6 cellular contexts compared by ENCODE assay signal in the genomic region with DNA sequence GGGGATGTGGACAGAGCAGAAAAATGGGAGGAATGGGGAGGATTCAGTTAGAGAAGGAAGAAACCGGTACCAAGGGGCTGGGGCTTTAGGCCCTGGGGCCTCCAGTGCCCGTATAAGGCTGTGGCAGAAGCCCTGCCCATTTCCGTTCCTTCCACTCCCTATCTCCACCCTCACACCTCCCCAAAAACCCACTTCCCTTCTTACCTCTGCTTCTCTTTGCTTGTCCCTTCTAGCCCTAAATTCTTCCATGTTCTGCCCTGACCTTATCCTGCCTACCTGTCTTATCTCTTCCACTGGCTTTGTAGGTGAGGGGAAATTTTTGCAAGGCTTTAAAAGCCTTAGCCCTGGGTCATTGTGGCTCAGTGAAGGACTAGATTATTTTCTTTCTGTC. TPM values are rescaled to one million over a fixed set of nuclear protein-coding genes. Genes with fewer than 3 reads are reported as not detected.
DNase-seq lines count a peak whose midpoint lies in the region; ATAC-seq, FAIRE-seq and TF ChIP-seq lines count a peak whose summit lies in the region.

No MANE protein-coding gene starts in this region.

- peak overlapping the region; percentile 94 for H3K4me3 Mint-ChIP-seq in activated naive CD8-positive, alpha-beta T cell treated with anti-CD3 and anti-CD28 coated beads for 36 hours

- peak overlapping the region; percentile 66 to 99 (median 98) for H3K27ac ChIP-seq in spleen

- peaks cover 20% of the 10 kb centered on the region for H3K27me3 Mint-ChIP-seq in activated naive CD8-positive, alpha-beta T cell treated with anti-CD3 and anti-CD28 coated beads for 36 hours

- H3K4me1 Mint-ChIP-seq in activated naive CD8-positive, alpha-beta T cell treated with anti-CD3 and anti-CD28 coated beads for 36 hours, result peaks cover 47% of the 10 kb centered on the region

- intact Hi-C loops in spleen (cut with DNase I; ENCODE audit: low total_unique reads), result no loop called here

- H3K36me3 Mint-ChIP-seq in activated naive CD8-positive, alpha-beta T cell treated with anti-CD3 and anti-CD28 coated beads for 36 hours, result peaks cover 77% of the 10 kb centered on the region

- peak; percentile 72 for DNase-seq in MV-4-11 (lab: John Stamatoyannopoulos, UW)
- DNase-seq in activated naive CD8-positive, alpha-beta T cell treated with anti-CD3 and anti-CD28 coated beads for 36 hours, result peak; percentile 54
- peak; percentile 89 for DNase-seq in spleen
- DNase-seq in OCI-M2 (lab: John Stamatoyannopoulos, UW; ENCODE audit: unreplicated experiment), result no peak
- no peak for DNase-seq in D721Med (ENCODE audit: insufficient read length, low spot score)

- TF ChIP-seq POLR2A in spleen (IDR thresholded peaks at IDR 0.05), result no peak

- no peak for TF ChIP-seq CTCF in spleen (IDR thresholded peaks at IDR 0.05 in 8 of 11, conservative IDR thresholded peaks at IDR 0.05 in 3 of 11)
- TF ChIP-seq CTCF in D721Med (IDR thresholded peaks at IDR 0.05; ENCODE audit: insufficient read depth, missing control alignments), result no peak

- H3K27me3 ChIP-seq in spleen (replicated peaks in 1 of 7), result no peaks in the 10 kb centered on the region

- H3K27ac Mint-ChIP-seq in activated naive CD8-positive, alpha-beta T cell treated with anti-CD3 and anti-CD28 coated beads for 36 hours, result peak overlapping the region; percentile 99

- no peak for ATAC-seq in HG02798 (IDR thresholded peaks at IDR 0.05; ENCODE audit: poor library complexity, unreplicated experiment)

- H3K36me3 ChIP-seq in spleen, result peaks cover 0 to 59% (median 42%) of the 10 kb centered on the region in 6 donors

- H3K4me1 ChIP-seq in spleen, result peaks cover 56 to 78% (median 70%) of the 10 kb centered on the region in 6 donors

- no peaks in the 10 kb centered on the region for H3K9me3 ChIP-seq in spleen

- WGBS in spleen, 5 donors, result 2 to 13% (median 9%) methylated on average over 3 of the region's 3 CpGs

- no peaks in the 10 kb centered on the region for H3K9me3 Mint-ChIP-seq in activated naive CD8-positive, alpha-beta T cell treated with anti-CD3 and anti-CD28 coated beads for 36 hours

- FAIRE-seq in D721Med (lab: Jason Lieb, UNC), result no peak

- H3K4me3 ChIP-seq in spleen, result peak overlapping the region in 7 of 8 donors; percentile 10 to 100 (median 97)

RNA-seq across cellular contexts. Expression of a gene that starts 4.1 kb away (rescaled TPM):
- total RNA-seq in activated naive CD8-positive, alpha-beta T cell treated with anti-CD3 and anti-CD28 coated beads for 36 hours, result 100 to 1,000 TPM; 165 to 166 TPM
- total RNA-seq in spleen, result 100 to 1,000 TPM in 1 of 7 donors, 10 to 100 TPM in 6; 57.6 to 109 (median 78.6) TPM
- 100 to 1,000 TPM in 2 of 3 donors, 10 to 100 TPM in 1; 96.4 to 146 (median 129) TPM for polyA plus RNA-seq in spleen

RNA-seq across cellular contexts. Expression of a gene that starts 4.2 kb away (rescaled TPM):
- 1,000 to 10,000 TPM; 1,791 to 1,802 TPM for total RNA-seq in activated naive CD8-positive, alpha-beta T cell treated with anti-CD3 and anti-CD28 coated beads for 36 hours
- 1,000 to 10,000 TPM in 1 of 7 donors, 100 to 1,000 TPM in 6; 605 to 1,090 (median 842) TPM for total RNA-seq in spleen
- polyA plus RNA-seq in spleen, result 1,000 to 10,000 TPM in 1 of 3 donors, 100 to 1,000 TPM in 2; 663 to 1,039 (median 970) TPM

RNA-seq across cellular contexts. Expression of a gene that starts 4.3 kb away (rescaled TPM):
- total RNA-seq in activated naive CD8-positive, alpha-beta T cell treated with anti-CD3 and anti-CD28 coated beads for 36 hours, result 10 to 100 TPM; 80.9 to 89.3 TPM
- total RNA-seq in spleen, result 10 to 100 TPM; 37.2 to 61.0 (median 42.9) TPM
- polyA plus RNA-seq in spleen, result 10 to 100 TPM; 22.1 to 52.6 (median 32.3) TPM

RNA-seq across cellular contexts. Expression of a gene that starts 6.8 kb away (rescaled TPM):
- 10 to 100 TPM; 27.8 to 30.7 TPM for total RNA-seq in activated naive CD8-positive, alpha-beta T cell treated with anti-CD3 and anti-CD28 coated beads for 36 hours
- total RNA-seq in spleen, result 10 to 100 TPM in 2 of 7 donors, 1 to 10 TPM in 5; 3.1 to 16.0 (median 8.8) TPM
- 10 to 100 TPM; 13.8 to 23.4 (median 15.4) TPM for polyA plus RNA-seq in spleen

RNA-seq across cellular contexts. Expression of a gene that starts 12.1 kb away (rescaled TPM):
- total RNA-seq in activated naive CD8-positive, alpha-beta T cell treated with anti-CD3 and anti-CD28 coated beads for 36 hours, result not detected
- 1 to 10 TPM; 1.8 to 6.1 (median 3.0) TPM for total RNA-seq in spleen
- 1 to 10 TPM; 2.0 to 2.9 (median 2.8) TPM for polyA plus RNA-seq in spleen

Comparison
In these comparisons a context has a peak if more than half of its experiments do, and no peak if none do; other contexts are left out.
1. DNase-seq: peak in MV-4-11 (single experiment), activated naive CD8-positive, alpha-beta T cell treated with anti-CD3 and anti-CD28 coated beads for 36 hours (single experiment) and spleen (single experiment); none in OCI-M2 (single experiment) and D721Med (single experiment).